ENCODE assay signal across 1 cellular context in genomic region chr16:84414789-84415326, GRCh38.
TF ChIP-seq lines count a peak whose summit lies in the region.

No MANE protein-coding gene starts in this region.

TF ChIP-seq in HepG2, 621 proteins besides CTCF, POLR2A, EP300 and RAD21 (continued from another document and continues in another):
- TF ChIP-seq NFYB (CRISPR knock-in tag; IDR thresholded peaks at IDR 0.05): no peak
- peak; percentile 74; the same call in 1 of the 2 replicates for TF ChIP-seq ZKSCAN8 (CRISPR knock-in tag; IDR thresholded peaks at IDR 0.05; ENCODE audit: borderline replicate concordance)
- 0 out of 2 replicates have a peak, but pooled peaks have one; percentile 57 for TF ChIP-seq HMGXB3 (CRISPR knock-in tag; IDR thresholded peaks at IDR 0.05; ENCODE audit: borderline replicate concordance)
- TF ChIP-seq ZBTB34 (CRISPR knock-in tag; IDR thresholded peaks at IDR 0.05): no peak
- TF ChIP-seq TP53 (CRISPR knock-in tag; conservative IDR thresholded peaks at IDR 0.05): no peak
- peak; percentile 79 for TF ChIP-seq THAP11 (CRISPR knock-in tag; IDR thresholded peaks at IDR 0.05)
- peak; percentile 87 for TF ChIP-seq ZNF768 (CRISPR knock-in tag; IDR thresholded peaks at IDR 0.05)
- peak; percentile 73; the same call in 1 of the 2 replicates for TF ChIP-seq YEATS4 (CRISPR knock-in tag; IDR thresholded peaks at IDR 0.05; ENCODE audit: borderline replicate concordance)
- TF ChIP-seq ZNF18 (CRISPR knock-in tag; IDR thresholded peaks at IDR 0.05; ENCODE audit: insufficient replicate concordance): peak; percentile 68
- TF ChIP-seq PCBP1 (IDR thresholded peaks at IDR 0.05; ENCODE audit: borderline replicate concordance, low read depth, low read length): no peak
- peak; percentile 34; the same call in 1 of the 2 replicates for TF ChIP-seq HHEX (CRISPR knock-in tag; IDR thresholded peaks at IDR 0.05)
- TF ChIP-seq THAP7 (CRISPR knock-in tag; IDR thresholded peaks at IDR 0.05): no peak
- TF ChIP-seq ZNF329 (CRISPR knock-in tag; IDR thresholded peaks at IDR 0.05; ENCODE audit: low read depth): peak; percentile 63; the same call in 1 of the 2 replicates
- TF ChIP-seq HBP1 (CRISPR knock-in tag; IDR thresholded peaks at IDR 0.05; ENCODE audit: low read depth): 0 out of 2 replicates have a peak, but pooled peaks have one; percentile 27
- TF ChIP-seq MAFF (IDR thresholded peaks at IDR 0.05; ENCODE audit: low read depth, low read length): peak; percentile 64
- TF ChIP-seq ZBTB25 (CRISPR knock-in tag; IDR thresholded peaks at IDR 0.05): peak; percentile 89
- TF ChIP-seq ZNF800 (CRISPR knock-in tag; IDR thresholded peaks at IDR 0.05): peak; percentile 65; the same call in 1 of the 2 replicates
- TF ChIP-seq GABPB1 (CRISPR knock-in tag; IDR thresholded peaks at IDR 0.05): peak; percentile 62
- no peak; the same call in 1 of the 2 replicates for TF ChIP-seq ZSCAN21 (CRISPR knock-in tag; IDR thresholded peaks at IDR 0.05; ENCODE audit: borderline replicate concordance)
- no peak for TF ChIP-seq NFYC (CRISPR knock-in tag; IDR thresholded peaks at IDR 0.05)
- no peak for TF ChIP-seq SMARCC2 (IDR thresholded peaks at IDR 0.05)
- peak; percentile 66; the same call in 1 of the 2 replicates for TF ChIP-seq ZNF501 (CRISPR knock-in tag; IDR thresholded peaks at IDR 0.05)
- peak; percentile 92 for TF ChIP-seq ZFP90 (CRISPR knock-in tag; IDR thresholded peaks at IDR 0.05; ENCODE audit: borderline replicate concordance)
- peak; percentile 73 for TF ChIP-seq ZNF430 (CRISPR knock-in tag; IDR thresholded peaks at IDR 0.05)
- TF ChIP-seq FOXA3 (CRISPR knock-in tag; IDR thresholded peaks at IDR 0.05): peak; percentile 98
- peak; percentile 76 for TF ChIP-seq PATZ1 (CRISPR knock-in tag; IDR thresholded peaks at IDR 0.05)
- no peak for TF ChIP-seq ZNF646 (CRISPR knock-in tag; IDR thresholded peaks at IDR 0.05)
- no peak for TF ChIP-seq GPBP1L1 (CRISPR knock-in tag; IDR thresholded peaks at IDR 0.05)
